23 cellular contexts compared by ENCODE assay signal in genomic region chr16:13883266-13883665, GRCh38. TPM values are rescaled to one million over a fixed set of nuclear protein-coding genes. Genes with fewer than 3 reads are reported as not detected.
A peak's percentile ranks its signal among the peaks of the same experiment; 100 is the strongest.
DNase-seq lines count a peak whose midpoint lies in the region; ATAC-seq and TF ChIP-seq lines count a peak whose summit lies in the region.
"Had no signal": no experiment of that assay in that cellular context is flagged by ENCODE, and none has a peak within 500 bp of the region (broad histone marks: within the 10 kb centered on the region; RNA-seq: fewer than 3 reads in every experiment).

No MANE protein-coding gene starts in this region.

- no peaks in the 10 kb centered on the region for H3K27me3 ChIP-seq in foreskin keratinocyte

- DNase-seq in NCI-H2227 treated with DMSO at 0.1 percent for 48 hours (lab: John Stamatoyannopoulos, UW) (peak; percentile 22), NCI-H2227 (lab: John Stamatoyannopoulos, UW; ENCODE audit: unreplicated experiment) (no peak), HT-29 (ENCODE audit: low spot score) (peak; percentile 30), astrocyte of the hippocampus (ENCODE audit: low read depth, low spot score) (peak; percentile 34), NCI-H2081 treated with DMSO at 0.1 percent for 48 hours (lab: John Stamatoyannopoulos, UW) (no peak), NCI-H128 (lab: John Stamatoyannopoulos, UW; ENCODE audit: unreplicated experiment) (no peak), NCI-H510A treated with DMSO at 0.1 percent for 48 hours (lab: John Stamatoyannopoulos, UW) (no peak), foreskin keratinocyte (no peak)
- DNase-seq: 8988T, DMS153, GF-D8, GM23248, H7, Kasumi-1, MV-4-11, NCI-H1105, NCI-H146, NCI-H2029, NCI-H2171, NCI-H524 treated with DMSO at 0.1 percent for 48 hours, NCI-H774, T-cell had no signal

- no peak for ATAC-seq in foreskin keratinocyte
- ATAC-seq: HepG2, T-cell had no signal

- no peak overlapping the region for H3K27ac ChIP-seq in foreskin keratinocyte
- H3K27ac ChIP-seq: GM23248 had no signal

- no peak for TF ChIP-seq CTCF in foreskin keratinocyte (conservative IDR thresholded peaks at IDR 0.05)

- no peaks in the 10 kb centered on the region for H3K4me1 ChIP-seq in foreskin keratinocyte

RNA-seq across cellular contexts. Expression of gene ERCC4, which starts 36.7 kb away (rescaled TPM):
- total RNA-seq in HT-29 (2014; rRNA removed; shearing (Covaris generic)), result 2.8 and 8.0 TPM in 2 replicates
- 6.3 and 7.2 TPM in 2 replicates for total RNA-seq in foreskin keratinocyte
- polyA plus RNA-seq in foreskin keratinocyte, result 1.0 and 1.3 TPM in 2 replicates

Comparison
In these comparisons a context has a peak if more than half of its experiments do, and no peak if none do; other contexts are left out.
1. DNase-seq: peak in NCI-H2227 treated with DMSO at 0.1 percent for 48 hours (single experiment), HT-29 (single experiment) and astrocyte of the hippocampus (single experiment); none in NCI-H2227 (single experiment), NCI-H2081 treated with DMSO at 0.1 percent for 48 hours (single experiment), NCI-H128 (single experiment), NCI-H510A treated with DMSO at 0.1 percent for 48 hours (single experiment) and foreskin keratinocyte (0 of 2).